ENCODE assay signal across 9 cellular contexts in genomic region chr6:42963855-42964605, GRCh38. TPM values are rescaled to one million over a fixed set of nuclear protein-coding genes. Genes with fewer than 3 reads are reported as not detected.
DNase-seq lines count a peak whose midpoint lies in the region; ATAC-seq and TF ChIP-seq lines count a peak whose summit lies in the region.
"Had no signal": no experiment of that assay in that cellular context is flagged by ENCODE, and none has a peak within 500 bp of the region (broad histone marks: within the 10 kb centered on the region; RNA-seq: fewer than 3 reads in every experiment).

No MANE protein-coding gene starts in this region.

- peaks cover 18% of the 10 kb centered on the region for H3K4me1 Mint-ChIP-seq in T-helper 17 cell

- H3K4me3 Mint-ChIP-seq in T-helper 17 cell = no peak overlapping the region

- peaks cover 15% of the 10 kb centered on the region for H3K4me1 ChIP-seq in testis

- 82 to 88% methylated on average over 3 to 8 of the region's 9 CpGs for WGBS in testis, 2 donors

- no peaks in the 10 kb centered on the region for H3K36me3 ChIP-seq in testis (ENCODE audit: low read depth, missing control alignments)

- no peak overlapping the region for H3K27ac ChIP-seq in testis

- peak; percentile 47 for ATAC-seq in T-helper 17 cell
- ATAC-seq in Right ventricle myocardium inferior = no peak
- no peak for ATAC-seq in sciatic nerve
- no peak for ATAC-seq in HG02852 (IDR thresholded peaks at IDR 0.05; ENCODE audit: unreplicated experiment)

- DNase-seq in DMS 273 (lab: John Stamatoyannopoulos, UW; ENCODE audit: unreplicated experiment) (peak; percentile 90), HT-29 (ENCODE audit: low spot score) (peak; percentile 60), T-helper 17 cell (no peak), fibroblast of villous mesenchyme (ENCODE audit: low read depth) (peak; percentile 60), testis (no peak), Right ventricle myocardium inferior (ENCODE audit: missing footprints) (no peak), sciatic nerve (ENCODE audit: low spot score) (no peak)

- TF ChIP-seq CTCF in fibroblast of villous mesenchyme (IDR thresholded peaks at IDR 0.05; ENCODE audit: insufficient read depth, low read depth, low read length) (peak; percentile 31), testis (IDR thresholded peaks at IDR 0.05) (no peak)

- intact Hi-C loops in testis (cut with DNase I; ENCODE audit: low total_unique reads) = no loop called here
- intact Hi-C loops in Right ventricle myocardium inferior (cut with DNase I) = no loop called here
- intact Hi-C loops in sciatic nerve (cut with DNase I) = no loop called here

- H3K9me3 ChIP-seq in T-helper 17 cell (ENCODE audit: control insufficient read depth, low read length, poor library complexity, severe bottlenecking) (no peaks in the 10 kb centered on the region), testis (no peaks in the 10 kb centered on the region)

- no peaks in the 10 kb centered on the region for H3K27me3 ChIP-seq in testis

- TF ChIP-seq POLR2A in testis (IDR thresholded peaks at IDR 0.05) = no peak

- H3K4me3 ChIP-seq in fibroblast of villous mesenchyme (ENCODE audit: low read depth, low read length) (no peak overlapping the region), testis (no peak overlapping the region)

- peaks cover 2% of the 10 kb centered on the region for H3K36me3 Mint-ChIP-seq in T-helper 17 cell (ENCODE audit: low read depth)

- H3K27ac Mint-ChIP-seq in T-helper 17 cell = no peak overlapping the region

- no peaks in the 10 kb centered on the region for H3K27me3 Mint-ChIP-seq in T-helper 17 cell

RNA-seq across cellular contexts. Expression of gene GNMT, which starts 3.5 kb away (rescaled TPM):
- not detected in 2 replicates for total RNA-seq in HT-29 (2014; rRNA removed; shearing (Covaris generic))
- 1 to 10 TPM in 1 of 2 donors, under 1 TPM in 1; 0.97 to 1.5 TPM for total RNA-seq in T-helper 17 cell
- 0.32 TPM in 1 of 2 replicates, not detected in the other for total RNA-seq in fibroblast of villous mesenchyme
- total RNA-seq in testis = 1 to 10 TPM in 1 of 2 donors, under 1 TPM in 1; 0.31 to 1.7 TPM
- polyA plus RNA-seq in testis (ENCODE audit: insufficient read depth, low read depth, low replicate concordance) = 0.83 TPM
- 0.97 TPM for total RNA-seq in Right ventricle myocardium inferior
- total RNA-seq in sciatic nerve = 1.8 TPM

RNA-seq across cellular contexts. Expression of gene PEX6, which starts 15.0 kb away (rescaled TPM):
- total RNA-seq in HT-29 (2014; rRNA removed; shearing (Covaris generic)) = 40.9 and 50.5 TPM in 2 replicates
- 10 to 100 TPM; 10.2 to 15.5 TPM for total RNA-seq in T-helper 17 cell
- 26.4 and 41.0 TPM in 2 replicates for total RNA-seq in fibroblast of villous mesenchyme
- total RNA-seq in testis = 10 to 100 TPM; 22.5 to 50.4 TPM
- 15.3 TPM for polyA plus RNA-seq in testis (ENCODE audit: insufficient read depth, low read depth, low replicate concordance)
- total RNA-seq in Right ventricle myocardium inferior = 25.5 TPM
- 20.4 TPM for total RNA-seq in sciatic nerve

RNA-seq across cellular contexts. Expression of gene PPP2R5D, which starts 20.3 kb away (rescaled TPM):
- 48.1 and 53.4 TPM in 2 replicates for total RNA-seq in HT-29 (2014; rRNA removed; shearing (Covaris generic))
- 10 to 100 TPM; 27.5 to 28.4 TPM for total RNA-seq in T-helper 17 cell
- total RNA-seq in fibroblast of villous mesenchyme = 34.8 and 47.5 TPM in 2 replicates
- total RNA-seq in testis = 10 to 100 TPM; 73.4 to 74.5 TPM
- 82.5 TPM for polyA plus RNA-seq in testis (ENCODE audit: insufficient read depth, low read depth, low replicate concordance)
- 34.2 TPM for total RNA-seq in Right ventricle myocardium inferior
- 31.1 TPM for total RNA-seq in sciatic nerve

RNA-seq across cellular contexts. Expression of gene CNPY3, which starts 34.8 kb away (rescaled TPM):
- 50.2 and 54.5 TPM in 2 replicates for total RNA-seq in HT-29 (2014; rRNA removed; shearing (Covaris generic))
- total RNA-seq in T-helper 17 cell (10 to 100 TPM; 45.7 to 51.9 TPM), fibroblast of villous mesenchyme (26.7 and 36.7 TPM in 2 replicates), testis (10 to 100 TPM; 40.4 to 46.7 TPM), Right ventricle myocardium inferior (22.9 TPM), sciatic nerve (44.9 TPM)
- polyA plus RNA-seq in testis (ENCODE audit: insufficient read depth, low read depth, low replicate concordance) = 74.8 TPM

RNA-seq across cellular contexts. Expression of gene PTCRA, which starts 48.2 kb away (rescaled TPM):
- not detected in 2 replicates for total RNA-seq in HT-29 (2014; rRNA removed; shearing (Covaris generic))
- total RNA-seq in T-helper 17 cell (10 to 100 TPM in 1 of 2 donors, 1 to 10 TPM in 1; 1.8 to 35.0 TPM), fibroblast of villous mesenchyme (not detected in 2 replicates), testis (under 1 TPM in 1 of 2 donors, not detected in 1; 0.56 TPM), Right ventricle myocardium inferior (not detected), sciatic nerve (0.40 TPM)
- not detected for polyA plus RNA-seq in testis (ENCODE audit: insufficient read depth, low read depth, low replicate concordance)
- total RNA-seq: temporal lobe had no signal

Comparison
In these comparisons a context has a peak if more than half of its experiments do, and no peak if none do; other contexts are left out.
1. DNase-seq: peak in DMS 273 (single experiment), HT-29 (single experiment) and fibroblast of villous mesenchyme (single experiment); none in T-helper 17 cell (0 of 3), testis (single experiment), Right ventricle myocardium inferior (single experiment) and sciatic nerve (single experiment).